Comparison of ENCODE assay signal across 8 cellular contexts in the genomic region with DNA sequence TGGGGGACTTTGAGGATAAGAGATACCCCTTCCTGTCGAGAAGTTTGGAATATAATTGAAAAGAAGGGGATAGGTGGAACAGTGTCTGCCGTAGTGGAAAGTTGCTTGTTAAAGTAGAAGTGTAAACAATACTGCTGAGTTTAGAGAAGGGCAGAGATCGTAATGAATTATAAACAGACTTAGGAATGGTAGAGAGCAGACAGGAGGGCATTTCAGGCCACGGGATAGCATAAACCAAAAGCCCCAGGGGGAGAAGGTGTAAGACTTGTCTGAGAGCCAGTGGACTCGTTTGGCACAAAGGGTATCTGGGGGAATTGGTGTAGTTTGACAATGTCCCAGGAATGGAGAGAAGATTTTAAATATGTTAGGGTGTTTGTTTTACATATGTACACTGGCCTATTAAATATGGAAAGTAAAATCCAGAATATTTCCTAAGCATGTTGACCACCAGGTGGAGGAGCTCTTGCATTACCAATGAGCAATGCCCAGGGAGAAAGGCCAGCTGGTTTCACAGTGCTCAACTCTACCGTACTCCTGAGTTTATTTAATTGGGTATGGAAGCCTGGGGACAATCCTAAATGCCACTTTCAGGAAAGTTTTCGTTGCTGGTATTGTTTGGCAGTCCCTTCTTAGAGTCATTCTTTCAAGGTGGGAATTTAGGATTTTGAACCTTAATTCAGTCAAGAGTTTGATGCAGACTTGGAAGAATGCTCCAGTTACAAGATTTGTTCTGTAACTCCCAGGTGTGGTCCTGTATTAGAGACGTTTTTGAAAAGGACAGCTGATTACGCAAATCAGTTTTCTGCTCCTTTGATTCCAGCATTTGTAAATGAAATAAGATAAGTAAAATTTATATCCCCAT. TPM values are rescaled to one million over a fixed set of nuclear protein-coding genes. Genes with fewer than 3 reads are reported as not detected.
DNase-seq lines count a peak whose midpoint lies in the region; ATAC-seq, FAIRE-seq and TF ChIP-seq lines count a peak whose summit lies in the region.

No MANE protein-coding gene starts in this region.

- peaks cover 29% of the 10 kb centered on the region for H3K4me1 ChIP-seq in foreskin keratinocyte
- peaks cover 85% of the 10 kb centered on the region for H3K4me1 ChIP-seq in skeletal muscle satellite cell (ENCODE audit: control insufficient read depth, insufficient read depth, low read length)

- H3K27me3 ChIP-seq in foreskin keratinocyte (no peaks in the 10 kb centered on the region), skeletal muscle satellite cell (ENCODE audit: control insufficient read depth, insufficient read depth, low read length) (no peaks in the 10 kb centered on the region)

- ATAC-seq in foreskin keratinocyte (peak; percentile 16), HG03354 (IDR thresholded peaks at IDR 0.05; ENCODE audit: poor library complexity, severe bottlenecking, unreplicated experiment) (no peak)

- no peak overlapping the region for H3K4me3 ChIP-seq in skeletal muscle satellite cell (ENCODE audit: low read length)

- H3K36me3 ChIP-seq in skeletal muscle satellite cell (ENCODE audit: insufficient read depth, low read length) = peaks cover 61% of the 10 kb centered on the region

- peak; percentile 82 for FAIRE-seq in H54 (lab: Jason Lieb, UNC)

- H3K9me3 ChIP-seq in skeletal muscle satellite cell (replicated peaks; ENCODE audit: low read length) = no peaks in the 10 kb centered on the region

- DNase-seq in H54 (ENCODE audit: insufficient read length, low spot score) (peak; percentile 24), SK-MEL-5 (ENCODE audit: low read depth, low spot score) (peak; percentile 66), foreskin keratinocyte (peak in 1 of 2 donors; percentile 40), GM19240 (ENCODE audit: insufficient read length, low spot score) (no peak), NCI-H226 (no peak)
- DNase-seq in activated CD4-positive, alpha-beta T cell treated with anti-CD3 and anti-CD28 coated beads for 4 hours = no peak

- peak; percentile 89 for TF ChIP-seq CTCF in foreskin keratinocyte (conservative IDR thresholded peaks at IDR 0.05)

- H3K4me2 ChIP-seq in skeletal muscle satellite cell (ENCODE audit: low read length) = peak overlapping the region; percentile 56

- peak overlapping the region; percentile 67 for H3K9ac ChIP-seq in skeletal muscle satellite cell (ENCODE audit: low read depth, low read length)

- in situ Hi-C loops in SK-MEL-5 (cut with HindIII; ENCODE audit: low pct_unique_long_range_greater_than_20kb, low sequenced_read_pairs) = no loop called here

- TF ChIP-seq POLR2A in H54 (IDR thresholded peaks at IDR 0.05; ENCODE audit: low read depth, low read length) = no peak

- H3K27ac ChIP-seq in foreskin keratinocyte = no peak overlapping the region

RNA-seq across cellular contexts. Expression of gene COPS8, which starts 7.5 kb away (rescaled TPM):
- total RNA-seq in SK-MEL-5 (2014; rRNA removed; shearing (Covaris generic)) = 234 and 271 TPM in 2 replicates
- 147 and 161 TPM in 2 replicates for polyA plus RNA-seq in SK-MEL-5 (2015; cell fraction: cytosol; rRNA removed)
- 94.8 and 103 TPM in 2 replicates for polyA plus RNA-seq in SK-MEL-5 (2015; cell fraction: nucleus; rRNA removed)
- total RNA-seq in foreskin keratinocyte = 94.8 and 102 TPM in 2 replicates
- 74.3 and 91.3 TPM in 2 replicates for polyA plus RNA-seq in foreskin keratinocyte
- 359 and 380 TPM in 2 replicates for total RNA-seq in skeletal muscle satellite cell (2012; rRNA removed)

Comparison
In these comparisons a context has a peak if more than half of its experiments do, and no peak if none do; other contexts are left out.
1. DNase-seq: peak in H54 (single experiment) and SK-MEL-5 (single experiment); none in activated CD4-positive, alpha-beta T cell treated with anti-CD3 and anti-CD28 coated beads for 4 hours (0 of 2), GM19240 (single experiment) and NCI-H226 (single experiment).